In genomic region chr7:57305192-57305748, GRCh38 we compare ENCODE assay signal across 1 cellular context.
TF ChIP-seq lines count a peak whose summit lies in the region.

No MANE protein-coding gene starts in this region.

TF ChIP-seq in HCT116, 20 proteins besides CTCF, POLR2A, EP300 and RAD21 (continued from another document):
- no peak for TF ChIP-seq ZBTB33 (IDR thresholded peaks at IDR 0.05; ENCODE audit: extremely low read depth, insufficient replicate concordance, low read length)
- no peak for TF ChIP-seq CEBPB (IDR thresholded peaks at IDR 0.05; ENCODE audit: low read depth)
